ENCODE assay signal across 24 cellular contexts in genomic region chr16:12203780-12204351, GRCh38.
DNase-seq lines count a peak whose midpoint lies in the region; ATAC-seq, FAIRE-seq and TF ChIP-seq lines count a peak whose summit lies in the region.
"Had no signal": no experiment of that assay in that cellular context is flagged by ENCODE, and none has a peak within 500 bp of the region (broad histone marks: within the 10 kb centered on the region; RNA-seq: fewer than 3 reads in every experiment).

No MANE protein-coding gene starts in this region.

- TF ChIP-seq RAD21 in K562 (CRISPR knock-in tag; conservative IDR thresholded peaks at IDR 0.05 in 1 of 2, IDR thresholded peaks at IDR 0.05 in 1 of 2) = no peak

- no peak overlapping the region for H3K27ac ChIP-seq in K562 (ENCODE audit: extremely low read depth, low read depth, low read length)
- H3K27ac ChIP-seq: A549, KMS-11 had no signal

- no peak for TF ChIP-seq POLR2A in K562 (conservative IDR thresholded peaks at IDR 0.05)

- H3K4me1 ChIP-seq in K562 (replicated peaks in 1 of 2; ENCODE audit: control insufficient read depth in 2 of 2, insufficient read depth in 2 of 2, low read length in 2 of 2) = no peaks in the 10 kb centered on the region; a peak in 1 of 5 replicates
- H3K4me1 ChIP-seq: A549, BE2C had no signal

- no peaks in the 10 kb centered on the region for H3K9me3 ChIP-seq in K562 (replicated peaks; ENCODE audit: control insufficient read depth, insufficient read depth, low read depth, low read length)
- H3K9me3 ChIP-seq: A549, BE2C had no signal

- H3K9me1 ChIP-seq in K562 (ENCODE audit: control insufficient read depth, insufficient read depth, low read length) = peaks cover 3% of the 10 kb centered on the region

- in situ Hi-C loops in K562 (cut with MboI) = no loop called here

- no peak overlapping the region for H3K4me3 Mint-ChIP-seq in stimulated activated naive CD8-positive, alpha-beta T cell treated with anti-CD3 and anti-CD28 coated beads, Interleukin-15, amount 100 ng/mL, for 72 hours
- H3K4me3 Mint-ChIP-seq: CD4-positive, CD25-positive, alpha-beta regulatory T cell had no signal

- no peak overlapping the region for H3K4me3 ChIP-seq in K562
- H3K4me3 ChIP-seq: A549, GM12878 had no signal

- 20% methylated on average over 10 of the region's 10 CpGs for WGBS in K562 (ENCODE audit: insufficient coverage, low coverage, missing lambda C conversion rate)

- no peak for TF ChIP-seq CTCF in K562 (IDR thresholded peaks at IDR 0.05 in 2 of 3, conservative IDR thresholded peaks at IDR 0.05 in 1 of 3; ENCODE audit: insufficient read depth in 2 of 3, low read depth in 1 of 3, low read length in 3 of 3)

- H3K27me3 ChIP-seq in K562 (ENCODE audit: control insufficient read depth in 2 of 2, insufficient read depth in 2 of 2, low read length in 2 of 2) = peaks cover 0 to 4% of the 10 kb centered on the region in 2 experiments; a peak in 2 of 5 replicates
- H3K27me3 ChIP-seq: BE2C had no signal

- H3K36me3 ChIP-seq in K562 (ENCODE audit: control insufficient read depth, insufficient read depth, low read length) = no peaks in the 10 kb centered on the region
- H3K36me3 ChIP-seq: BE2C had no signal

- H3K4me2 ChIP-seq in K562 (ENCODE audit: insufficient read depth, low read length) = no peak overlapping the region
- H3K4me2 ChIP-seq: A549, KMS-11 had no signal

- TF ChIP-seq EP300 in K562 (IDR thresholded peaks at IDR 0.05; ENCODE audit: low read length) = no peak

- no peaks in the 10 kb centered on the region for H3K9me3 Mint-ChIP-seq in stimulated activated naive CD8-positive, alpha-beta T cell treated with anti-CD3 and anti-CD28 coated beads, Interleukin-15, amount 100 ng/mL, for 72 hours

- ATAC-seq in K562 = no peak
- no peak for ATAC-seq in stimulated activated naive CD8-positive, alpha-beta T cell treated with anti-CD3 and anti-CD28 coated beads, Interleukin-15, amount 100 ng/mL, for 72 hours
- no peak for ATAC-seq in GM21390 (IDR thresholded peaks at IDR 0.05; ENCODE audit: unreplicated experiment)
- ATAC-seq: A549, GM12878 had no signal

- no peaks in the 10 kb centered on the region for H3K27me3 Mint-ChIP-seq in stimulated activated naive CD8-positive, alpha-beta T cell treated with anti-CD3 and anti-CD28 coated beads, Interleukin-15, amount 100 ng/mL, for 72 hours
- H3K27me3 Mint-ChIP-seq: CD4-positive, CD25-positive, alpha-beta regulatory T cell had no signal

- H3K27ac Mint-ChIP-seq in stimulated activated naive CD8-positive, alpha-beta T cell treated with anti-CD3 and anti-CD28 coated beads, Interleukin-15, amount 100 ng/mL, for 72 hours = peak overlapping the region in 1 of 2 donors; percentile 22
- H3K27ac Mint-ChIP-seq: CD4-positive, CD25-positive, alpha-beta regulatory T cell had no signal

- no peak overlapping the region for H2AFZ ChIP-seq in K562 (ENCODE audit: low read depth, low read length)

- H3K79me2 ChIP-seq in K562 (ENCODE audit: control insufficient read depth, insufficient read depth, low read length) = no peaks in the 10 kb centered on the region

- no peak for FAIRE-seq in K562 (lab: Jason Lieb, UNC)
- FAIRE-seq: A549, GM12878, RCC 7860 had no signal

- CTCF ChIA-PET in K562 (lab: Yijun Ruan, JAX; ENCODE audit: low intra/inter-chr PET ratio) = no interaction called here

- intact Hi-C loops in K562 (cut with micrococcal nuclease) = no loop called here
- intact Hi-C loops in head of caudate nucleus (cut with DNase I) = no loop called here

- 0 out of 4 replicates have a peak overlapping the region, but pooled peaks of 1 of the 2 experiments have one; percentile 21 for H3K9ac ChIP-seq in K562 (ENCODE audit: insufficient read depth in 1 of 2, low read depth in 2 of 2, low read length in 2 of 2)
- H3K9ac ChIP-seq: KMS-11 had no signal

- DNase-seq in Ammon's horn (ENCODE audit: low spot score) = peak; percentile 57
- no peak for DNase-seq in K562 (ENCODE audit: extremely low read depth in 1 of 4, low spot score in 3 of 4)
- DNase-seq in head of caudate nucleus = peak in 26 of 42 donors; percentile 16 to 72 (median 41)
- DNase-seq in pons (ENCODE audit: low spot score) = peak; percentile 43
- DNase-seq in stimulated activated naive CD4-positive, alpha-beta T cell treated with Interleukin-2 at 50 U/mL for 16 hours (lab: John Stamatoyannopoulos, UW) = no peak
- no peak for DNase-seq in NCI-H524 treated with DMSO at 0.1 percent for 48 hours (lab: John Stamatoyannopoulos, UW)
- no peak for DNase-seq in stimulated activated naive CD8-positive, alpha-beta T cell treated with anti-CD3 and anti-CD28 coated beads, Interleukin-15, amount 100 ng/mL, for 72 hours
- DNase-seq: BE2C; CD4-positive, CD25-positive, alpha-beta regulatory T cell; COR-L47; DMS 273 treated with DMSO at 0.1 percent for 48 hours; DND-41; H7; NCI-H1105; NCI-H146; NCI-H2029; NCI-H226; NCI-H524; NCI-H82 had no signal

- POLR2A ChIA-PET in K562 (lab: Yijun Ruan, JAX) = interaction anchor here (0.7 to 1.3 kb wide), 4 partner anchors 8 to 25 kb away, joined by 3 to 4 read pairs (median 3); no protein-coding TSS in a partner anchor

- BruUV-seq in K562 (replicated peaks; lab: Mats Ljungman, UMichigan) = no TSS peak

- peaks cover 31% of the 10 kb centered on the region for H4K20me1 ChIP-seq in K562 (replicated peaks; ENCODE audit: control insufficient read depth, insufficient read depth, low read length)

- H3K4me1 Mint-ChIP-seq in stimulated activated naive CD8-positive, alpha-beta T cell treated with anti-CD3 and anti-CD28 coated beads, Interleukin-15, amount 100 ng/mL, for 72 hours = peaks cover 6% of the 10 kb centered on the region
- H3K4me1 Mint-ChIP-seq: CD4-positive, CD25-positive, alpha-beta regulatory T cell had no signal

TF ChIP-seq in K562, 482 proteins besides CTCF, POLR2A, EP300 and RAD21 (continues in another document):
- TF ChIP-seq CSDE1 (IDR thresholded peaks at IDR 0.05) (no peak), MYBL2 (IDR thresholded peaks at IDR 0.05; ENCODE audit: low read depth) (no peak), MYBL2 (CRISPR knock-in tag; IDR thresholded peaks at IDR 0.05; ENCODE audit: borderline replicate concordance) (no peak), USF1 (CRISPR knock-in tag; IDR thresholded peaks at IDR 0.05) (peak; percentile 64), ELK1 (CRISPR knock-in tag; IDR thresholded peaks at IDR 0.05) (no peak), PYGO2 (tag; IDR thresholded peaks at IDR 0.05) (no peak), MEF2A (IDR thresholded peaks at IDR 0.05; ENCODE audit: control insufficient read depth, low read depth, low read length) (no peak), YBX1 (IDR thresholded peaks at IDR 0.05) (no peak), USF2 (CRISPR knock-in tag; IDR thresholded peaks at IDR 0.05) (peak; percentile 21; the same call in 1 of the 2 replicates), ZNF140 (CRISPR knock-in tag; IDR thresholded peaks at IDR 0.05) (no peak), GTF3C2 (IDR thresholded peaks at IDR 0.05; ENCODE audit: borderline replicate concordance, extremely low read depth, insufficient read length) (no peak), PCBP1 (IDR thresholded peaks at IDR 0.05; ENCODE audit: low read depth, low read length, poor library complexity, severe bottlenecking) (no peak), U2AF2 (optimal IDR thresholded peaks at IDR 0.05; ENCODE audit: low read depth, low read length) (no peak), SAP30 (IDR thresholded peaks at IDR 0.05; ENCODE audit: borderline replicate concordance, insufficient read depth, low read depth, low read length, poor library complexity, severe bottlenecking) (no peak), BHLHE40 (IDR thresholded peaks at IDR 0.05; ENCODE audit: low read length) (peak; percentile 67)

Comparison
In these comparisons a context has a peak if more than half of its experiments do, and no peak if none do; other contexts are left out.
1. DNase-seq: peak in Ammon's horn (single experiment), head of caudate nucleus (26 of 42) and pons (single experiment); none in K562 (0 of 4), stimulated activated naive CD4-positive, alpha-beta T cell treated with Interleukin-2 at 50 U/mL for 16 hours (single experiment), NCI-H524 treated with DMSO at 0.1 percent for 48 hours (single experiment) and stimulated activated naive CD8-positive, alpha-beta T cell treated with anti-CD3 and anti-CD28 coated beads, Interleukin-15, amount 100 ng/mL, for 72 hours (0 of 2).